Comparison of ENCODE assay signal across 10 cellular contexts in genomic region chr6:3813150-3813780, GRCh38. TPM values are rescaled to one million over a fixed set of nuclear protein-coding genes. Genes with fewer than 3 reads are reported as not detected.
DNase-seq lines count a peak whose midpoint lies in the region; ATAC-seq, FAIRE-seq and TF ChIP-seq lines count a peak whose summit lies in the region.
"Had no signal": no experiment of that assay in that cellular context is flagged by ENCODE, and none has a peak within 500 bp of the region (broad histone marks: within the 10 kb centered on the region; RNA-seq: fewer than 3 reads in every experiment).

No MANE protein-coding gene starts in this region.

- no peaks in the 10 kb centered on the region for H3K36me3 ChIP-seq in effector memory CD4-positive, alpha-beta T cell (ENCODE audit: control insufficient read depth, insufficient read depth, low read length)
- no peaks in the 10 kb centered on the region for H3K36me3 ChIP-seq in small intestine (ENCODE audit: control insufficient read depth in 2 of 2, insufficient read depth in 2 of 2, low read length in 2 of 2)

- intact Hi-C loops in posterior vena cava (cut with DNase I), result no loop called here

- H3K4me3 ChIP-seq in effector memory CD4-positive, alpha-beta T cell (ENCODE audit: insufficient read depth, low read depth, low read length, poor library complexity, severe bottlenecking), result no peak overlapping the region
- H3K4me3 ChIP-seq in small intestine (ENCODE audit: low read depth in 1 of 2, low read length in 2 of 2), result no peak overlapping the region

- no peak overlapping the region for H3K27ac ChIP-seq in effector memory CD4-positive, alpha-beta T cell (ENCODE audit: insufficient read depth, low read length, poor library complexity, severe bottlenecking)
- no peak overlapping the region for H3K27ac ChIP-seq in small intestine (ENCODE audit: low read depth in 1 of 2, low read length in 1 of 2)

- ATAC-seq in HG03558 (IDR thresholded peaks at IDR 0.05; ENCODE audit: extremely low read depth, unreplicated experiment) (peak; percentile 40), GM18505 (IDR thresholded peaks at IDR 0.05; ENCODE audit: unreplicated experiment) (no peak), HG03469 (IDR thresholded peaks at IDR 0.05; ENCODE audit: unreplicated experiment) (no peak)
- ATAC-seq: effector memory CD8-positive, alpha-beta T cell had no signal

- no peaks in the 10 kb centered on the region for H3K4me1 ChIP-seq in effector memory CD4-positive, alpha-beta T cell (ENCODE audit: control insufficient read depth, insufficient read depth, low read length, poor library complexity, severe bottlenecking)
- no peaks in the 10 kb centered on the region for H3K4me1 ChIP-seq in small intestine (ENCODE audit: control insufficient read depth in 2 of 2, insufficient read depth in 1 of 2, low read depth in 1 of 2, low read length in 1 of 2)

- no peak for FAIRE-seq in small intestine (lab: Jason Lieb, UNC)

- in situ Hi-C loops in GM13976 (cut with MboI; ENCODE audit: low sequenced_read_pairs, unreplicated experiment), result no loop called here

- TF ChIP-seq CTCF in GM13976 (IDR thresholded peaks at IDR 0.05; ENCODE audit: borderline replicate concordance, control extremely low read depth, extremely low read depth, insufficient read depth, missing control alignments), result no peak

- DNase-seq in GM13976 (ENCODE audit: low spot score), result peak; percentile 68
- peak; percentile 96 to 98 for DNase-seq in dermis microvascular lymphatic vessel endothelial cell (ENCODE audit: low read depth in 2 of 2)
- DNase-seq in posterior vena cava (ENCODE audit: low spot score), result peak; percentile 87
- no peak for DNase-seq in effector memory CD4-positive, alpha-beta T cell
- DNase-seq in small intestine, result no peak
- DNase-seq: effector memory CD8-positive, alpha-beta T cell; stimulated activated CD4-positive, alpha-beta T cell treated with anti-CD3 and anti-CD28 coated beads, Interleukin-12 subunit alpha, Interleukin-12 subunit beta, amount 100 ng/mL, for 4 hours had no signal

- no peaks in the 10 kb centered on the region for H3K27me3 ChIP-seq in effector memory CD4-positive, alpha-beta T cell (replicated peaks; ENCODE audit: control insufficient read depth, insufficient read depth, low read length, poor library complexity, severe bottlenecking)
- H3K27me3 ChIP-seq in small intestine (ENCODE audit: control insufficient read depth in 2 of 2, insufficient read depth in 2 of 2, low read length in 2 of 2), result no peaks in the 10 kb centered on the region

- 57 to 70% (median 57%) methylated on average over 13 of the region's 13 CpGs for WGBS in small intestine, 3 donors

- H3K9me3 ChIP-seq in effector memory CD4-positive, alpha-beta T cell (ENCODE audit: control insufficient read depth, low read length), result no peaks in the 10 kb centered on the region
- no peaks in the 10 kb centered on the region for H3K9me3 ChIP-seq in small intestine (ENCODE audit: control insufficient read depth, low read depth)

- no peak for TF ChIP-seq POLR2A in GM18505 (IDR thresholded peaks at IDR 0.05; ENCODE audit: borderline replicate concordance, extremely low read depth, insufficient read depth, insufficient read length)

RNA-seq across cellular contexts. Expression of gene FAM50B, which starts 35.9 kb away (rescaled TPM):
- 4.4 and 6.1 TPM in 2 replicates for total RNA-seq in dermis microvascular lymphatic vessel endothelial cell
- total RNA-seq in posterior vena cava, result 1 to 10 TPM; 4.8 to 7.5 TPM
- 10 to 100 TPM; 10.3 to 13.0 (median 11.9) TPM for polyA plus RNA-seq in small intestine

Comparison
In these comparisons a context has a peak if more than half of its experiments do, and no peak if none do; other contexts are left out.
1. DNase-seq: peak in GM13976 (single experiment), dermis microvascular lymphatic vessel endothelial cell (2 of 2) and posterior vena cava (single experiment); none in effector memory CD4-positive, alpha-beta T cell (0 of 3) and small intestine (single experiment).